Comparison of ENCODE assay signal across 13 cellular contexts in genomic region chr6:168301648-168302398, GRCh38. TPM values are rescaled to one million over a fixed set of nuclear protein-coding genes. Genes with fewer than 3 reads are reported as not detected.
DNase-seq lines count a peak whose midpoint lies in the region; ATAC-seq and TF ChIP-seq lines count a peak whose summit lies in the region.
"Had no signal": no experiment of that assay in that cellular context is flagged by ENCODE, and none has a peak within 500 bp of the region (broad histone marks: within the 10 kb centered on the region; RNA-seq: fewer than 3 reads in every experiment).

No MANE protein-coding gene starts in this region.

- no peaks in the 10 kb centered on the region for H3K27me3 ChIP-seq in duodenal mucosa (ENCODE audit: control insufficient read depth in 1 of 2, insufficient read depth in 2 of 2, low read length in 2 of 2)

- peak overlapping the region; percentile 13 to 55 for H3K4me3 ChIP-seq in duodenal mucosa (ENCODE audit: low read depth in 1 of 2, low read length in 2 of 2)
- H3K4me3 ChIP-seq: esophagus muscularis mucosa had no signal

- peaks cover 11 to 14% of the 10 kb centered on the region in 2 donors for H3K4me1 ChIP-seq in duodenal mucosa (ENCODE audit: control insufficient read depth in 1 of 2, insufficient read depth in 2 of 2, low read length in 2 of 2)
- H3K4me1 ChIP-seq: esophagus muscularis mucosa had no signal

- no peak overlapping the region for H3K27ac ChIP-seq in duodenal mucosa (ENCODE audit: low read depth, low read length)
- H3K27ac ChIP-seq: esophagus muscularis mucosa had no signal

- H3K27me3 Mint-ChIP-seq in mesothelial cell of epicardium (ENCODE audit: low read depth), result peaks cover 3% of the 10 kb centered on the region

- TF ChIP-seq CTCF in mesothelial cell of epicardium (IDR thresholded peaks at IDR 0.05; ENCODE audit: unreplicated experiment), result no peak

- H3K9ac ChIP-seq in duodenal mucosa (ENCODE audit: low read depth in 1 of 2, low read length in 2 of 2), result peak overlapping the region; percentile 29 to 47

- H3K36me3 ChIP-seq in duodenal mucosa (ENCODE audit: control insufficient read depth in 1 of 2, insufficient read depth in 2 of 2, low read length in 2 of 2), result no peaks in the 10 kb centered on the region
- H3K36me3 ChIP-seq: esophagus muscularis mucosa had no signal

- peaks cover 38% of the 10 kb centered on the region for H3K4me1 Mint-ChIP-seq in mesothelial cell of epicardium
- H3K4me1 Mint-ChIP-seq: activated CD4-positive, alpha-beta T cell treated with anti-CD3 and anti-CD28 coated beads for 36 hours had no signal

- peak overlapping the region; percentile 3 for H3K27ac Mint-ChIP-seq in mesothelial cell of epicardium
- H3K27ac Mint-ChIP-seq: activated CD4-positive, alpha-beta T cell treated with anti-CD3 and anti-CD28 coated beads for 36 hours had no signal

- no peak overlapping the region for H3K4me3 Mint-ChIP-seq in mesothelial cell of epicardium
- H3K4me3 Mint-ChIP-seq: activated CD4-positive, alpha-beta T cell treated with anti-CD3 and anti-CD28 coated beads for 36 hours had no signal

- no peaks in the 10 kb centered on the region for H3K9me3 Mint-ChIP-seq in mesothelial cell of epicardium

- DNase-seq in COR-L47 (lab: John Stamatoyannopoulos, UW) (peak; percentile 68), NCI-H1092 treated with DMSO at 0.1 percent for 48 hours (lab: John Stamatoyannopoulos, UW) (peak; percentile 88), mesothelial cell of epicardium (ENCODE audit: low spot score in 2 of 2, unreplicated experiment in 2 of 2) (peak in 1 of 2 experiments; percentile 38), NOMO-1 (lab: John Stamatoyannopoulos, UW; ENCODE audit: unreplicated experiment in 2 of 2) (no peak), NCI-H1105 (lab: John Stamatoyannopoulos, UW) (no peak), activated T-cell treated with anti-CD3 and anti-CD28 coated beads for 4 hours (no peak)
- DNase-seq: activated CD4-positive, alpha-beta T cell treated with anti-CD3 and anti-CD28 coated beads for 36 hours; activated effector memory CD4-positive, alpha-beta T cell treated with anti-CD3 and anti-CD28 coated beads, Interleukin-2, amount 50 U/mL, for 16 hours; AML-193; EL had no signal

- no peak for ATAC-seq in HG03025 (IDR thresholded peaks at IDR 0.05; ENCODE audit: low FRiP score, unreplicated experiment)
- ATAC-seq: activated CD4-positive, alpha-beta T cell treated with anti-CD3 and anti-CD28 coated beads for 36 hours had no signal

- H3K36me3 Mint-ChIP-seq in mesothelial cell of epicardium, result peaks cover 2% of the 10 kb centered on the region

- no peaks in the 10 kb centered on the region for H3K9me3 ChIP-seq in duodenal mucosa (ENCODE audit: control insufficient read depth in 1 of 2, low read length in 2 of 2)
- H3K9me3 ChIP-seq: esophagus muscularis mucosa had no signal

RNA-seq across cellular contexts. Expression of gene DACT2, which starts 17.8 kb away (rescaled TPM):
- total RNA-seq in mesothelial cell of epicardium, result 7.3 to 8.0 TPM (median 7.4 TPM) in 3 replicates

Comparison
In these comparisons a context has a peak if more than half of its experiments do, and no peak if none do; other contexts are left out.
1. DNase-seq: peak in COR-L47 (single experiment) and NCI-H1092 treated with DMSO at 0.1 percent for 48 hours (single experiment); none in NOMO-1 (0 of 2), NCI-H1105 (single experiment) and activated T-cell treated with anti-CD3 and anti-CD28 coated beads for 4 hours (single experiment).